ENCODE assay signal across 1 cellular context in genomic region chr16:716768-717325, GRCh38.
TF ChIP-seq lines count a peak whose summit lies in the region.

No MANE protein-coding gene starts in this region.

TF ChIP-seq in HepG2, 621 proteins besides CTCF, POLR2A, EP300 and RAD21:
- TF ChIP-seq ZNF883 (CRISPR knock-in tag; IDR thresholded peaks at IDR 0.05; ENCODE audit: not compliant biosample characterization) (no peak), HNRNPLL (IDR thresholded peaks at IDR 0.05; ENCODE audit: low read depth, low read length, poor library complexity, severe bottlenecking) (peak; percentile 7), AGO1 (IDR thresholded peaks at IDR 0.05; ENCODE audit: low read depth, low read length, poor library complexity, severe bottlenecking) (peak; percentile 23), TBX2 (CRISPR knock-in tag; IDR thresholded peaks at IDR 0.05; ENCODE audit: borderline replicate concordance) (0 out of 2 replicates have a peak, but pooled peaks have one; percentile 3), ISX (CRISPR knock-in tag; conservative IDR thresholded peaks at IDR 0.05) (no peak), AGO2 (optimal IDR thresholded peaks at IDR 0.05; ENCODE audit: low read depth, low read length) (peak; percentile 73)
TF ChIP-seq in HepG2: peak in this region for 4.
